9 cellular contexts compared by ENCODE assay signal in genomic region chr14:68307769-68308168, GRCh38.
A peak's percentile ranks its signal among the peaks of the same experiment; 100 is the strongest.
DNase-seq lines count a peak whose midpoint lies in the region; ATAC-seq and TF ChIP-seq lines count a peak whose summit lies in the region.
"Had no signal": no experiment of that assay in that cellular context is flagged by ENCODE, and none has a peak within 500 bp of the region (broad histone marks: within the 10 kb centered on the region; RNA-seq: fewer than 3 reads in every experiment).

No MANE protein-coding gene starts in this region.

- no peaks in the 10 kb centered on the region for H3K36me3 Mint-ChIP-seq in glutamatergic neuron (ENCODE audit: unreplicated experiment)

- no peaks in the 10 kb centered on the region for H3K36me3 ChIP-seq in right lobe of liver
- no peaks in the 10 kb centered on the region for H3K36me3 ChIP-seq in suprapubic skin
- H3K36me3 ChIP-seq: cardiac muscle cell had no signal

- intact Hi-C loops in right lobe of liver (cut with DNase I): no loop called here

- no peak overlapping the region for H3K4me3 Mint-ChIP-seq in glutamatergic neuron (ENCODE audit: unreplicated experiment)
- H3K4me3 Mint-ChIP-seq: T-helper 1 cell treated with Interleukin-12 subunit alpha and Interleukin-12 subunit beta and Interleukin-4 antibody, amounts not matched to agents 30 μg/mL and 1 μg/mL, for 36 hours had no signal

- TF ChIP-seq POLR2A in right lobe of liver (IDR thresholded peaks at IDR 0.05) (no peak), suprapubic skin (IDR thresholded peaks at IDR 0.05) (no peak)

- ATAC-seq in right lobe of liver: peak; percentile 58 to 64 (median 61)
- no peak for ATAC-seq in GM18519 (IDR thresholded peaks at IDR 0.05; ENCODE audit: low FRiP score, unreplicated experiment)

- H3K27me3 ChIP-seq in right lobe of liver (no peaks in the 10 kb centered on the region), suprapubic skin (no peaks in the 10 kb centered on the region)
- H3K27me3 ChIP-seq: cardiac muscle cell had no signal

- H3K4me3 ChIP-seq in choroid plexus epithelial cell (ENCODE audit: low read depth, low read length): no peak overlapping the region
- peak overlapping the region in 1 of 3 donors; percentile 23 for H3K4me3 ChIP-seq in right lobe of liver
- no peak overlapping the region for H3K4me3 ChIP-seq in suprapubic skin
- H3K4me3 ChIP-seq: cardiac muscle cell had no signal

- peak; percentile 24 for DNase-seq in HCEC 1CT
- DNase-seq in choroid plexus epithelial cell (ENCODE audit: low read depth): peak; percentile 33
- no peak for DNase-seq in right lobe of liver
- DNase-seq in suprapubic skin (ENCODE audit: low spot score in 2 of 2): no peak
- no peak for DNase-seq in mesenteric fat pad (ENCODE audit: low spot score)
- no peak for DNase-seq in glutamatergic neuron

- peaks cover 0 to 28% (median 5%) of the 10 kb centered on the region in 4 donors for H3K4me1 ChIP-seq in right lobe of liver
- H3K4me1 ChIP-seq in suprapubic skin: peaks cover 31% of the 10 kb centered on the region

- WGBS in right lobe of liver (ENCODE audit: insufficient coverage, low coverage, low lambda C conversion rate, missing lambda C conversion rate): 55% methylated on average over 4 of the region's 4 CpGs
- 36% methylated on average over 4 of the region's 4 CpGs for WGBS in suprapubic skin

- H3K4me1 Mint-ChIP-seq in glutamatergic neuron (ENCODE audit: low read depth, unreplicated experiment): no peaks in the 10 kb centered on the region

- H3K9me3 ChIP-seq in right lobe of liver (no peaks in the 10 kb centered on the region), suprapubic skin (no peaks in the 10 kb centered on the region)

- H3K9me3 Mint-ChIP-seq in glutamatergic neuron (ENCODE audit: unreplicated experiment): no peaks in the 10 kb centered on the region

- peak overlapping the region; percentile 75 to 87 (median 78) for H3K27ac ChIP-seq in right lobe of liver
- peak overlapping the region; percentile 77 for H3K27ac ChIP-seq in suprapubic skin
- H3K27ac ChIP-seq: cardiac muscle cell had no signal

- no peak for TF ChIP-seq EP300 in suprapubic skin (IDR thresholded peaks at IDR 0.05)

- TF ChIP-seq CTCF in choroid plexus epithelial cell (conservative IDR thresholded peaks at IDR 0.05; ENCODE audit: low read depth, low read length): no peak
- TF ChIP-seq CTCF in right lobe of liver (IDR thresholded peaks at IDR 0.05): no peak
- TF ChIP-seq CTCF in suprapubic skin (IDR thresholded peaks at IDR 0.05): no peak
- no peak for TF ChIP-seq CTCF in glutamatergic neuron (IDR thresholded peaks at IDR 0.05; ENCODE audit: partially characterized antibody, unreplicated experiment)

- H3K27me3 Mint-ChIP-seq in glutamatergic neuron (ENCODE audit: unreplicated experiment): no peaks in the 10 kb centered on the region

- H3K27ac Mint-ChIP-seq in glutamatergic neuron (ENCODE audit: unreplicated experiment): no peak overlapping the region
- H3K27ac Mint-ChIP-seq: T-helper 1 cell treated with Interleukin-12 subunit alpha and Interleukin-12 subunit beta and Interleukin-4 antibody, amounts not matched to agents 30 μg/mL and 1 μg/mL, for 36 hours had no signal

Comparison
In these comparisons a context has a peak if more than half of its experiments do, and no peak if none do; other contexts are left out.
1. DNase-seq: peak in HCEC 1CT (single experiment) and choroid plexus epithelial cell (single experiment); none in right lobe of liver (0 of 3), suprapubic skin (0 of 2), mesenteric fat pad (single experiment) and glutamatergic neuron (single experiment).